ENCODE assay signal across 7 cellular contexts in the genomic region with DNA sequence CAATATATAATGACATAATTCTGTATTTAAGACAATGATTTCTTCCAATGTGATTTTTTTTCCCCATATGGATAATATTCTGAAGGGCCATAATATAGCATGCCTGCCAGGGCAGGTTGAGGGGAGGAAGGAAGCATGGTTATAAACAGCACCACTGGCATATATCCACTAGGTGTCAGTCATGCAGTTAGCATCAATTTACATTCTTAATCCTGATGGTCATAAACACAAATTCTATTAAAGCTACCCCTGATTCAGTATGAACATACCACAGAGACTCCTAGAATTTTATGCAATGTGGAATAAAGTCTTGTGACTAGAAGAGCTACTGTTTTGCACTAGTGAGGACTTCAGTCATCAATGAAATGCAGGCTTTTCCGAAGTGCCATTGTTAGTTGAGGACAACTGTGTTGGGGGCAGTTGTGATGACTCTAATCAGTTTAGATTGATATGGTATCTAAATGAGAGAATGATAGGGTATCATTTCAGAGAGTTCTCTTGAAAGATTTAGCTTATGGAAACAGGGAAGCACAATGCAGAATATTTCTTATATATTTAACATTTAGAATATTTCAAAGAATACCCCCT.
DNase-seq lines count a peak whose midpoint lies in the region; ATAC-seq and TF ChIP-seq lines count a peak whose summit lies in the region.

No MANE protein-coding gene starts in this region.

- H3K27ac ChIP-seq in heart right ventricle (no peak overlapping the region), sigmoid colon (no peak overlapping the region)

- H3K27ac Mint-ChIP-seq in activated B cell treated with CpG ODN at 0.5 μM for 24 hours, result no peak overlapping the region

- H3K9me3 ChIP-seq in heart right ventricle (no peaks in the 10 kb centered on the region), sigmoid colon (no peaks in the 10 kb centered on the region)

- H3K36me3 ChIP-seq in heart right ventricle, result no peaks in the 10 kb centered on the region
- H3K36me3 ChIP-seq in sigmoid colon, result no peaks in the 10 kb centered on the region

- no peak for TF ChIP-seq POLR2A in sigmoid colon (IDR thresholded peaks at IDR 0.05)

- H3K4me1 ChIP-seq in heart right ventricle, result no peaks in the 10 kb centered on the region
- H3K4me1 ChIP-seq in sigmoid colon, result no peaks in the 10 kb centered on the region

- DNase-seq in EH (ENCODE audit: low read depth), result peak; percentile 77
- peak; percentile 28 for DNase-seq in NCI-H2196 (lab: John Stamatoyannopoulos, UW; ENCODE audit: unreplicated experiment)
- DNase-seq in activated B cell treated with CpG ODN at 0.5 μM for 24 hours, result no peak
- DNase-seq in heart right ventricle, result peak in 1 of 2 donors; percentile 23
- DNase-seq in sigmoid colon, result no peak

- H3K4me1 Mint-ChIP-seq in activated B cell treated with CpG ODN at 0.5 μM for 24 hours, result no peaks in the 10 kb centered on the region

- WGBS in heart right ventricle, 2 donors, result 82 to 86% methylated on average over 1 of the region's 1 CpG
- WGBS in sigmoid colon, 2 donors, result 92 to 94% methylated on average over 1 of the region's 1 CpG

- no peak overlapping the region for H3K4me3 Mint-ChIP-seq in activated B cell treated with CpG ODN at 0.5 μM for 24 hours

- intact Hi-C loops in activated B cell treated with CpG ODN at 0.5 μM for 24 hours (cut with micrococcal nuclease), result loop anchor here (1.0 to 10.0 kb wide), 6 partner anchors 455 to 1118 kb away; no protein-coding TSS in a partner anchor
- intact Hi-C loops in heart right ventricle (cut with DNase I), result loop anchor here (1.0 to 10.0 kb wide), 13 partner anchors 350 to 830 kb away; no protein-coding TSS in a partner anchor
- intact Hi-C loops in sigmoid colon (cut with DNase I), result loop anchor here (10.0 kb wide), 1 partner anchor 830 kb away; no protein-coding TSS in a partner anchor

- POLR2A ChIA-PET in activated B cell treated with CpG ODN at 0.5 μM for 24 hours (lab: Charles Lee), result no interaction called here

- H3K36me3 Mint-ChIP-seq in activated B cell treated with CpG ODN at 0.5 μM for 24 hours (ENCODE audit: low read depth), result no peaks in the 10 kb centered on the region

- H3K4me3 ChIP-seq in heart right ventricle, result no peak overlapping the region
- no peak overlapping the region for H3K4me3 ChIP-seq in sigmoid colon

- TF ChIP-seq CTCF in activated B cell treated with CpG ODN at 0.5 μM for 24 hours (IDR thresholded peaks at IDR 0.05) (peak; percentile 61), heart right ventricle (IDR thresholded peaks at IDR 0.05) (peak; percentile 54 to 90 (median 79)), sigmoid colon (IDR thresholded peaks at IDR 0.05) (peak; percentile 6 to 50 (median 33))

- ATAC-seq in GM19351 (IDR thresholded peaks at IDR 0.05; ENCODE audit: unreplicated experiment) (peak; percentile 93), HG03378 (IDR thresholded peaks at IDR 0.05; ENCODE audit: unreplicated experiment) (peak; percentile 95), activated B cell treated with CpG ODN at 0.5 μM for 24 hours (ENCODE audit: low read depth) (peak; percentile 71), heart right ventricle (peak in 6 of 8 donors; percentile 59 to 74 (median 64))

- TF ChIP-seq EP300 in sigmoid colon (IDR thresholded peaks at IDR 0.05), result no peak

- H3K27me3 ChIP-seq in heart right ventricle, result peaks cover 0 to 9% (median 0%) of the 10 kb centered on the region in 7 donors
- H3K27me3 ChIP-seq in sigmoid colon, result no peaks in the 10 kb centered on the region

- peaks cover 6% of the 10 kb centered on the region for H3K27me3 Mint-ChIP-seq in activated B cell treated with CpG ODN at 0.5 μM for 24 hours

- CTCF ChIA-PET in activated B cell treated with CpG ODN at 0.5 μM for 24 hours (lab: Charles Lee), result interaction anchor here (0.7 to 7.0 kb wide), 15 partner anchors 35 to 831 kb away, joined by 3 to 90 read pairs (median 4); no protein-coding TSS in a partner anchor

- H3K9me3 Mint-ChIP-seq in activated B cell treated with CpG ODN at 0.5 μM for 24 hours, result no peaks in the 10 kb centered on the region

Comparison
In these comparisons a context has a peak if more than half of its experiments do, and no peak if none do; other contexts are left out.
1. DNase-seq: peak in EH (single experiment) and NCI-H2196 (single experiment); none in activated B cell treated with CpG ODN at 0.5 μM for 24 hours (single experiment) and sigmoid colon (single experiment).
2. Peak in every context shown above with its lines, with median percentiles within 50 percentile points of each other: ATAC-seq and CTCF ChIP-seq.